ENCODE assay signal across 8 cellular contexts in genomic region chr6:11329841-11330765, GRCh38.
DNase-seq lines count a peak whose midpoint lies in the region; ATAC-seq, FAIRE-seq and TF ChIP-seq lines count a peak whose summit lies in the region.

No MANE protein-coding gene starts in this region.

- DNase-seq in activated naive CD4-positive, alpha-beta T cell treated with anti-CD3 and anti-CD28 coated beads for 36 hours = no peak
- DNase-seq in activated naive CD4-positive, alpha-beta T cell treated with anti-CD3 and anti-CD28 coated beads, Interleukin-2, amount 50 U/mL, for 16 hours = no peak
- DNase-seq in activated B cell treated with CpG ODN at 0.5 μM for 24 hours (no peak), HepG2 (ENCODE audit: low spot score) (no peak), transverse colon (peak; percentile 53), RPMI8226 (no peak), A172 (ENCODE audit: low spot score) (no peak)

- H3K9me3 ChIP-seq in HepG2 (ENCODE audit: low read length) = no peaks in the 10 kb centered on the region
- H3K9me3 ChIP-seq in transverse colon = no peaks in the 10 kb centered on the region

- H3K27me3 ChIP-seq in HepG2 (ENCODE audit: control insufficient read depth in 1 of 2, insufficient read depth in 2 of 2, low read length in 2 of 2) (no peaks in the 10 kb centered on the region), transverse colon (no peaks in the 10 kb centered on the region)

- no peak for TF ChIP-seq EP300 in HepG2 (IDR thresholded peaks at IDR 0.05; ENCODE audit: low read depth in 2 of 2, low read length in 2 of 2)
- TF ChIP-seq EP300 in HepG2 (CRISPR knock-in tag; IDR thresholded peaks at IDR 0.05; ENCODE audit: borderline replicate concordance) = no peak
- no peak for TF ChIP-seq EP300 in transverse colon (IDR thresholded peaks at IDR 0.05; ENCODE audit: low read depth)

- H3K9ac ChIP-seq in HepG2 (ENCODE audit: insufficient read depth, low read depth, low read length) = no peak overlapping the region; the same call in 1 of the 2 replicates

- H3K27ac ChIP-seq in HepG2 (ENCODE audit: extremely low read length, insufficient read depth, low read length) (no peak overlapping the region), transverse colon (peak overlapping the region; percentile 54 to 71 (median 60))

- no peaks in the 10 kb centered on the region for H3K27me3 Mint-ChIP-seq in activated naive CD4-positive, alpha-beta T cell treated with anti-CD3 and anti-CD28 coated beads for 36 hours (ENCODE audit: low read depth)
- H3K27me3 Mint-ChIP-seq in activated B cell treated with CpG ODN at 0.5 μM for 24 hours = no peaks in the 10 kb centered on the region

- no peak for TF ChIP-seq RAD21 in HepG2 (CRISPR knock-in tag; IDR thresholded peaks at IDR 0.05)

- FAIRE-seq in HepG2 (lab: Jason Lieb, UNC) = no peak

- H3K4me3 ChIP-seq in HepG2 (replicated peaks in 1 of 3; ENCODE audit: insufficient read depth in 1 of 3, low read depth in 2 of 3, low read length in 3 of 3) (no peak overlapping the region), transverse colon (no peak overlapping the region)

- H3K36me3 ChIP-seq in HepG2 (replicated peaks in 1 of 2; ENCODE audit: control insufficient read depth in 1 of 2, insufficient read depth in 2 of 2, low read length in 2 of 2) (no peaks in the 10 kb centered on the region), transverse colon (no peaks in the 10 kb centered on the region)

- no peak overlapping the region for H3K4me3 Mint-ChIP-seq in activated naive CD4-positive, alpha-beta T cell treated with anti-CD3 and anti-CD28 coated beads for 36 hours
- peak overlapping the region; percentile 21 for H3K4me3 Mint-ChIP-seq in activated B cell treated with CpG ODN at 0.5 μM for 24 hours

- ATAC-seq in activated B cell treated with CpG ODN at 0.5 μM for 24 hours (ENCODE audit: low read depth) (no peak), HepG2 (no peak), HG03139 (IDR thresholded peaks at IDR 0.05; ENCODE audit: unreplicated experiment) (no peak)

- TF ChIP-seq CTCF in activated B cell treated with CpG ODN at 0.5 μM for 24 hours (IDR thresholded peaks at IDR 0.05) (no peak), HepG2 (CRISPR knock-in tag; IDR thresholded peaks at IDR 0.05) (no peak), transverse colon (IDR thresholded peaks at IDR 0.05) (no peak)

- 92% methylated on average over 11 of the region's 11 CpGs for WGBS in HepG2 (ENCODE audit: low lambda C conversion rate)
- WGBS in transverse colon (ENCODE audit: low coverage in 1 of 2), 2 donors = 48 to 60% methylated on average over 9 to 11 of the region's 11 CpGs

- TF ChIP-seq POLR2A in HepG2 (IDR thresholded peaks at IDR 0.05; ENCODE audit: insufficient read depth in 1 of 2, low read depth in 2 of 2, low read length in 2 of 2) = no peak
- TF ChIP-seq POLR2A in transverse colon (IDR thresholded peaks at IDR 0.05) = no peak

- no peak overlapping the region for H3K4me2 ChIP-seq in HepG2 (ENCODE audit: low read depth, low read length)

- BruUV-seq in HepG2 (replicated peaks; lab: Mats Ljungman, UMichigan) = no TSS peak

- H2AFZ ChIP-seq in HepG2 (ENCODE audit: low read length) = no peak overlapping the region

- H3K36me3 Mint-ChIP-seq in activated naive CD4-positive, alpha-beta T cell treated with anti-CD3 and anti-CD28 coated beads for 36 hours (ENCODE audit: low read depth) = peaks cover 20% of the 10 kb centered on the region
- H3K36me3 Mint-ChIP-seq in activated B cell treated with CpG ODN at 0.5 μM for 24 hours (ENCODE audit: low read depth) = peaks cover 48% of the 10 kb centered on the region

- H3K9me3 Mint-ChIP-seq in activated naive CD4-positive, alpha-beta T cell treated with anti-CD3 and anti-CD28 coated beads for 36 hours = no peaks in the 10 kb centered on the region
- no peaks in the 10 kb centered on the region for H3K9me3 Mint-ChIP-seq in activated B cell treated with CpG ODN at 0.5 μM for 24 hours

- in situ Hi-C loops in HepG2 (cut with HindIII; ENCODE audit: extremely low pct_ligation_motif_present, low pct_unique_long_range_greater_than_20kb) (no loop called here), transverse colon (cut with MboI; ENCODE audit: low pct_ligation_motif_present in 1 of 4, low pct_unique_long_range_greater_than_20kb in 1 of 4, low sequenced_read_pairs in 3 of 4) (no loop called here)

- POLR2A ChIA-PET in activated B cell treated with CpG ODN at 0.5 μM for 24 hours (lab: Charles Lee) = interaction anchor here (0.6 to 1.5 kb wide), 4 partner anchors 10 to 237 kb away, joined by 3 to 6 read pairs (median 4); partner anchors contain the start of gene SMIM13
- POLR2A ChIA-PET in HepG2 (lab: Yijun Ruan, JAX) = no interaction called here

- peak overlapping the region; percentile 68 for H3K27ac Mint-ChIP-seq in activated naive CD4-positive, alpha-beta T cell treated with anti-CD3 and anti-CD28 coated beads for 36 hours
- peak overlapping the region; percentile 64 for H3K27ac Mint-ChIP-seq in activated B cell treated with CpG ODN at 0.5 μM for 24 hours

- peaks cover 60% of the 10 kb centered on the region for H3K4me1 Mint-ChIP-seq in activated naive CD4-positive, alpha-beta T cell treated with anti-CD3 and anti-CD28 coated beads for 36 hours (ENCODE audit: low read depth)
- peaks cover 71% of the 10 kb centered on the region for H3K4me1 Mint-ChIP-seq in activated B cell treated with CpG ODN at 0.5 μM for 24 hours

- H3K4me1 ChIP-seq in HepG2 (ENCODE audit: insufficient read depth, low read length) (peaks cover 52% of the 10 kb centered on the region), transverse colon (peaks cover 0 to 28% (median 24%) of the 10 kb centered on the region in 4 donors)

- H4K20me1 ChIP-seq in HepG2 (ENCODE audit: insufficient read depth, low read length) = no peaks in the 10 kb centered on the region

- intact Hi-C loops in activated naive CD4-positive, alpha-beta T cell treated with anti-CD3 and anti-CD28 coated beads for 36 hours (cut with micrococcal nuclease) = loop anchor here (5.0 kb wide), 1 partner anchor 53 kb away; no protein-coding TSS in a partner anchor
- intact Hi-C loops in activated B cell treated with CpG ODN at 0.5 μM for 24 hours (cut with micrococcal nuclease) = loop anchor here (2.0 kb wide), 2 partner anchors 17 to 45 kb away; no protein-coding TSS in a partner anchor
- intact Hi-C loops in HepG2 (cut with micrococcal nuclease; ENCODE audit: unreplicated experiment) = no loop called here
- intact Hi-C loops in transverse colon (cut with DNase I; ENCODE audit: low total_unique reads) = no loop called here

- no peaks in the 10 kb centered on the region for H3K79me2 ChIP-seq in HepG2 (ENCODE audit: insufficient read depth, low read length)

- CTCF ChIA-PET in activated naive CD4-positive, alpha-beta T cell treated with anti-CD3 and anti-CD28 coated beads for 36 hours (lab: Charles Lee) = interaction anchor here (0.5 to 2.2 kb wide), 5 partner anchors 12 to 166 kb away, joined by 3 to 7 read pairs (median 3); no protein-coding TSS in a partner anchor
- CTCF ChIA-PET in activated B cell treated with CpG ODN at 0.5 μM for 24 hours (lab: Charles Lee) (no interaction called here), HepG2 (lab: Yijun Ruan, JAX; ENCODE audit: low intra/inter-chr PET ratio, low total read pairs) (no interaction called here)

TF ChIP-seq in HepG2, 621 proteins besides CTCF, POLR2A, EP300 and RAD21:
- TF ChIP-seq TGIF2 (CRISPR knock-in tag; IDR thresholded peaks at IDR 0.05) (0 out of 2 replicates have a peak, but pooled peaks have one; percentile 21), JUND (CRISPR knock-in tag; IDR thresholded peaks at IDR 0.05) (no peak), ARHGAP35 (CRISPR knock-in tag; IDR thresholded peaks at IDR 0.05; ENCODE audit: borderline replicate concordance) (0 out of 2 replicates have a peak, but pooled peaks have one; percentile 38), XRCC5 (optimal IDR thresholded peaks at IDR 0.05; ENCODE audit: low read length) (no peak)

Comparison
In these comparisons a context has a peak if more than half of its experiments do, and no peak if none do; other contexts are left out.
1. intact Hi-C loops: an anchor here in activated naive CD4-positive, alpha-beta T cell treated with anti-CD3 and anti-CD28 coated beads for 36 hours (5.0 kb wide) and activated B cell treated with CpG ODN at 0.5 μM for 24 hours (2.0 kb wide); none called in HepG2 and transverse colon.